8 cellular contexts compared by ENCODE assay signal in genomic region chr2:135797497-135798274, GRCh38. TPM values are rescaled to one million over a fixed set of nuclear protein-coding genes. Genes with fewer than 3 reads are reported as not detected.
DNase-seq lines count a peak whose midpoint lies in the region; ATAC-seq, FAIRE-seq and TF ChIP-seq lines count a peak whose summit lies in the region.

No MANE protein-coding gene starts in this region.

- no TSS peak for BruUV-seq in HepG2 (replicated peaks; lab: Mats Ljungman, UMichigan)

- H3K36me3 Mint-ChIP-seq in chondrocyte (ENCODE audit: low read depth) = no peaks in the 10 kb centered on the region

- CTCF ChIA-PET in HepG2 (lab: Yijun Ruan, JAX; ENCODE audit: low intra/inter-chr PET ratio, low total read pairs) = interaction anchor here (1.3 to 1.8 kb wide), 2 partner anchors 324 to 809 kb away, joined by 3 to 13 read pairs; no protein-coding TSS in a partner anchor

- no peaks in the 10 kb centered on the region for H3K4me1 ChIP-seq in HepG2 (ENCODE audit: insufficient read depth, low read length)

- no peak for TF ChIP-seq POLR2A in HepG2 (IDR thresholded peaks at IDR 0.05; ENCODE audit: insufficient read depth in 1 of 2, low read depth in 2 of 2, low read length in 2 of 2)

- TF ChIP-seq RAD21 in HepG2 (CRISPR knock-in tag; IDR thresholded peaks at IDR 0.05) = peak; percentile 54

- ATAC-seq in GM18909 (IDR thresholded peaks at IDR 0.05; ENCODE audit: poor library complexity, unreplicated experiment) (peak; percentile 71), HG03432 (IDR thresholded peaks at IDR 0.05; ENCODE audit: unreplicated experiment) (peak; percentile 71), HepG2 (peak; percentile 86)

- peaks cover 5% of the 10 kb centered on the region for H3K9me3 Mint-ChIP-seq in chondrocyte (ENCODE audit: low read depth)

- H4K20me1 ChIP-seq in HepG2 (ENCODE audit: insufficient read depth, low read length) = no peaks in the 10 kb centered on the region

- H3K9ac ChIP-seq in HepG2 (ENCODE audit: insufficient read depth, low read depth, low read length) = no peak overlapping the region

- H3K4me3 ChIP-seq in HepG2 (replicated peaks in 1 of 3; ENCODE audit: insufficient read depth in 1 of 3, low read depth in 2 of 3, low read length in 3 of 3) = no peak overlapping the region

- POLR2A ChIA-PET in HepG2 (lab: Yijun Ruan, JAX) = no interaction called here

- peaks cover 8% of the 10 kb centered on the region for H3K4me1 Mint-ChIP-seq in chondrocyte (ENCODE audit: low read depth)

- FAIRE-seq in HepG2 (lab: Jason Lieb, UNC) = peak; percentile 95

- H3K79me2 ChIP-seq in HepG2 (ENCODE audit: insufficient read depth, low read length) = no peaks in the 10 kb centered on the region

- TF ChIP-seq CTCF in chondrocyte (IDR thresholded peaks at IDR 0.05) (peak; percentile 92), HepG2 (CRISPR knock-in tag; IDR thresholded peaks at IDR 0.05) (peak; percentile 94)

- intact Hi-C loops in HepG2 (cut with micrococcal nuclease; ENCODE audit: unreplicated experiment) = loop anchor here (1.0 to 2.0 kb wide), 2 partner anchors 793 to 808 kb away; no protein-coding TSS in a partner anchor

- 31% methylated on average over 22 of the region's 22 CpGs for WGBS in HepG2 (ENCODE audit: low lambda C conversion rate)

- H3K4me3 Mint-ChIP-seq in chondrocyte (ENCODE audit: unreplicated experiment) = no peak overlapping the region

- TF ChIP-seq EP300 in HepG2 (IDR thresholded peaks at IDR 0.05; ENCODE audit: low read depth in 2 of 2, low read length in 2 of 2) = no peak
- TF ChIP-seq EP300 in HepG2 (CRISPR knock-in tag; IDR thresholded peaks at IDR 0.05; ENCODE audit: borderline replicate concordance) = no peak

- H3K27me3 ChIP-seq in HepG2 (ENCODE audit: control insufficient read depth in 1 of 2, insufficient read depth in 2 of 2, low read length in 2 of 2) = no peaks in the 10 kb centered on the region

- no peaks in the 10 kb centered on the region for H3K27me3 Mint-ChIP-seq in chondrocyte (ENCODE audit: low read depth)

- in situ Hi-C loops in HepG2 (cut with HindIII; ENCODE audit: extremely low pct_ligation_motif_present, low pct_unique_long_range_greater_than_20kb) = loop anchor here (10.0 kb wide), 1 partner anchor 803 kb away; no protein-coding TSS in a partner anchor

- H3K27ac ChIP-seq in HepG2 (ENCODE audit: extremely low read length, insufficient read depth, low read length) = no peak overlapping the region

- DNase-seq in AG08396 (ENCODE audit: low spot score) = peak; percentile 89
- peak; percentile 76 for DNase-seq in NCI-H460 (ENCODE audit: extremely low read depth, low read depth)
- DNase-seq in activated CD4-positive, alpha-beta T cell treated with anti-CD3 and anti-CD28 coated beads for 4 hours = peak; percentile 76 to 78
- no peak for DNase-seq in chondrocyte (ENCODE audit: low spot score)
- DNase-seq in HepG2 (ENCODE audit: low spot score) = peak; percentile 68
- DNase-seq in stimulated activated CD4-positive, alpha-beta T cell treated with anti-CD3 and anti-CD28 coated beads, TNF-alpha, amount 100 ng/mL, for 4 hours (ENCODE audit: low read depth in 3 of 3) = peak; percentile 56 to 63 (median 60)

- H3K27ac Mint-ChIP-seq in chondrocyte (ENCODE audit: unreplicated experiment) = no peak overlapping the region

- H3K36me3 ChIP-seq in HepG2 (replicated peaks in 1 of 2; ENCODE audit: control insufficient read depth in 1 of 2, insufficient read depth in 2 of 2, low read length in 2 of 2) = no peaks in the 10 kb centered on the region

- H3K9me3 ChIP-seq in HepG2 (ENCODE audit: low read length) = peaks cover 30% of the 10 kb centered on the region

- peak overlapping the region; percentile 16; the same call in 1 of the 2 replicates for H3K4me2 ChIP-seq in HepG2 (ENCODE audit: low read depth, low read length)

- no peak overlapping the region for H2AFZ ChIP-seq in HepG2 (ENCODE audit: low read length)

TF ChIP-seq in HepG2, 621 proteins besides CTCF, POLR2A, EP300 and RAD21 (continues in another document):
- TF ChIP-seq BHLHE40 (IDR thresholded peaks at IDR 0.05; ENCODE audit: low read length) = peak; percentile 98
- TF ChIP-seq PAX8 (CRISPR knock-in tag; IDR thresholded peaks at IDR 0.05; ENCODE audit: borderline replicate concordance) = no peak
- TF ChIP-seq ZNF276 (CRISPR knock-in tag; IDR thresholded peaks at IDR 0.05; ENCODE audit: low read depth) = no peak

RNA-seq across cellular contexts. Expression of gene LCT, which starts 39.3 kb away (rescaled TPM):
- 0.02 and 0.06 TPM in 2 replicates for total RNA-seq in NCI-H460 (2014; rRNA removed; shearing (Covaris generic))
- polyA plus RNA-seq in NCI-H460 (2014; cell fraction: nucleus; rRNA removed) = not detected in 2 replicates
- total RNA-seq in chondrocyte (not detected in 3 replicates), HepG2 (2016; rRNA removed; fragmentation: Illumina TruSeq; extraction: Trizol) (not detected in 2 replicates)
- total RNA-seq in HepG2 (2016; cell fraction: cytosol; rRNA removed; fragmentation: Illumina TruSeq; extraction: Trizol; ENCODE audit: low read depth) = not detected in 2 replicates
- not detected in 2 replicates for total RNA-seq in HepG2 (2016; cell fraction: insoluble cytoplasmic fraction; rRNA removed; fragmentation: Illumina TruSeq; extraction: Trizol)
- not detected in 2 replicates for total RNA-seq in HepG2 (2016; cell fraction: membrane; rRNA removed; fragmentation: Illumina TruSeq; extraction: Trizol)
- total RNA-seq in HepG2 (2016; cell fraction: nucleus; rRNA removed; fragmentation: Illumina TruSeq; extraction: Trizol) = not detected in 2 replicates
- polyA plus RNA-seq in HepG2 (2011; rRNA removed) = not detected in 2 replicates
- not detected in 2 replicates for polyA plus RNA-seq in HepG2 (2011; cell fraction: cytosol; rRNA removed)
- polyA plus RNA-seq in HepG2 (2011; cell fraction: nucleus; rRNA removed) = not detected in 2 replicates
- not detected in 2 replicates for polyA plus RNA-seq in HepG2 (2012)
- polyA plus RNA-seq in HepG2 (2016; cell fraction: cytosol; fragmentation: Illumina TruSeq; extraction: Trizol; ENCODE audit: low read depth) = not detected in 2 replicates
- not detected in 2 replicates for polyA plus RNA-seq in HepG2 (2016; cell fraction: insoluble cytoplasmic fraction; fragmentation: Illumina TruSeq; extraction: Trizol; ENCODE audit: low read depth)
- polyA plus RNA-seq in HepG2 (2016; cell fraction: membrane; fragmentation: Illumina TruSeq; extraction: Trizol; ENCODE audit: low read depth) = not detected in 2 replicates
- polyA plus RNA-seq in HepG2 (2016; cell fraction: nucleus; fragmentation: Illumina TruSeq; extraction: Trizol; ENCODE audit: insufficient read depth, low read depth) = not detected in 2 replicates
- polyA minus RNA-seq in HepG2 (2011; rRNA and poly(A)+ RNA removed; ENCODE audit: low replicate concordance) = 0.08 and 0.12 TPM in 2 replicates
- not detected in 2 replicates for polyA minus RNA-seq in HepG2 (2011; cell fraction: cytosol; rRNA and poly(A)+ RNA removed)
- 0.12 TPM in 1 of 2 replicates, not detected in the other for polyA minus RNA-seq in HepG2 (2011; cell fraction: nucleus; rRNA and poly(A)+ RNA removed)

RNA-seq across cellular contexts. Expression of gene UBXN4, which starts 56.0 kb away (rescaled TPM):
- total RNA-seq in NCI-H460 (2014; rRNA removed; shearing (Covaris generic)) = 71.4 and 85.9 TPM in 2 replicates
- polyA plus RNA-seq in NCI-H460 (2014; cell fraction: nucleus; rRNA removed) = 102 and 130 TPM in 2 replicates
- total RNA-seq in chondrocyte = 72.5 to 112 TPM (median 76.4 TPM) in 3 replicates
- 74.2 and 75.1 TPM in 2 replicates for total RNA-seq in HepG2 (2016; rRNA removed; fragmentation: Illumina TruSeq; extraction: Trizol)
- 40.4 and 45.3 TPM in 2 replicates for total RNA-seq in HepG2 (2016; cell fraction: cytosol; rRNA removed; fragmentation: Illumina TruSeq; extraction: Trizol; ENCODE audit: low read depth)
- total RNA-seq in HepG2 (2016; cell fraction: insoluble cytoplasmic fraction; rRNA removed; fragmentation: Illumina TruSeq; extraction: Trizol) = 70.5 and 71.1 TPM in 2 replicates
- total RNA-seq in HepG2 (2016; cell fraction: membrane; rRNA removed; fragmentation: Illumina TruSeq; extraction: Trizol) = 29.8 and 34.0 TPM in 2 replicates
- 141 and 154 TPM in 2 replicates for total RNA-seq in HepG2 (2016; cell fraction: nucleus; rRNA removed; fragmentation: Illumina TruSeq; extraction: Trizol)
- polyA plus RNA-seq in HepG2 (2011; rRNA removed) = 85.3 and 104 TPM in 2 replicates
- polyA plus RNA-seq in HepG2 (2011; cell fraction: cytosol; rRNA removed) = 22.4 and 39.6 TPM in 2 replicates
- polyA plus RNA-seq in HepG2 (2011; cell fraction: nucleus; rRNA removed) = 94.4 and 115 TPM in 2 replicates
- 80.1 and 83.5 TPM in 2 replicates for polyA plus RNA-seq in HepG2 (2012)
- polyA plus RNA-seq in HepG2 (2016; cell fraction: cytosol; fragmentation: Illumina TruSeq; extraction: Trizol; ENCODE audit: low read depth) = 3.6 and 4.1 TPM in 2 replicates
- 91.1 and 96.1 TPM in 2 replicates for polyA plus RNA-seq in HepG2 (2016; cell fraction: insoluble cytoplasmic fraction; fragmentation: Illumina TruSeq; extraction: Trizol; ENCODE audit: low read depth)
- 11.3 and 13.5 TPM in 2 replicates for polyA plus RNA-seq in HepG2 (2016; cell fraction: membrane; fragmentation: Illumina TruSeq; extraction: Trizol; ENCODE audit: low read depth)
- polyA plus RNA-seq in HepG2 (2016; cell fraction: nucleus; fragmentation: Illumina TruSeq; extraction: Trizol; ENCODE audit: insufficient read depth, low read depth) = 269 and 273 TPM in 2 replicates
- polyA minus RNA-seq in HepG2 (2011; rRNA and poly(A)+ RNA removed; ENCODE audit: low replicate concordance) = 22.1 and 48.2 TPM in 2 replicates
- 52.9 and 56.1 TPM in 2 replicates for polyA minus RNA-seq in HepG2 (2011; cell fraction: cytosol; rRNA and poly(A)+ RNA removed)
- 189 and 224 TPM in 2 replicates for polyA minus RNA-seq in HepG2 (2011; cell fraction: nucleus; rRNA and poly(A)+ RNA removed)
